In genomic region chr3:50088725-50089602, GRCh38 we compare ENCODE assay signal across 1 cellular context.
A peak's percentile ranks its signal among the peaks of the same experiment; 100 is the strongest.
TF ChIP-seq lines count a peak whose summit lies in the region.

RBM5 (plus strand) TSS chr3:50088919; CDS start chr3:50090435, 1,516 bp downstream.

TF ChIP-seq in K562, 482 proteins besides CTCF, POLR2A, EP300 and RAD21 (continued from another document and continues in another):
- TF ChIP-seq YY1 (IDR thresholded peaks at IDR 0.05; ENCODE audit: borderline replicate concordance in 1 of 3, control insufficient read depth in 1 of 3, extremely low read depth in 1 of 3, insufficient read depth in 3 of 3, insufficient read length in 1 of 3, insufficient replicate concordance in 2 of 3, low read depth in 1 of 3, low read length in 2 of 3) (peak; percentile 74 to 97 (median 94)), AFF4 (CRISPR knock-in tag; IDR thresholded peaks at IDR 0.05) (peak; percentile 62; the same call in 1 of the 2 replicates), GTF2A2 (tag; IDR thresholded peaks at IDR 0.05) (no peak), PML (IDR thresholded peaks at IDR 0.05; ENCODE audit: low read length) (peak; percentile 37; the same call in 1 of the 2 replicates), ELF1 (tag; IDR thresholded peaks at IDR 0.05) (no peak), POLR2G (IDR thresholded peaks at IDR 0.05; ENCODE audit: low read depth, low read length) (peak; percentile 90), MITF (IDR thresholded peaks at IDR 0.05) (no peak), ZNF282 (CRISPR knock-in tag; IDR thresholded peaks at IDR 0.05) (no peak), RBM14 (IDR thresholded peaks at IDR 0.05; ENCODE audit: borderline replicate concordance, insufficient read depth, low read depth, low read length) (no peak), ZNF436 (CRISPR knock-in tag; IDR thresholded peaks at IDR 0.05) (no peak), TRIM25 (IDR thresholded peaks at IDR 0.05; ENCODE audit: borderline replicate concordance) (no peak), HLTF (IDR thresholded peaks at IDR 0.05) (0 out of 2 replicates have a peak, but pooled peaks have one; percentile 47), PKNOX1 (IDR thresholded peaks at IDR 0.05) (peak; percentile 86), MAX (CRISPR knock-in tag; IDR thresholded peaks at IDR 0.05) (no peak), TFAP4 (CRISPR knock-in tag; IDR thresholded peaks at IDR 0.05; ENCODE audit: borderline replicate concordance) (0 out of 2 replicates have a peak, but pooled peaks have one; percentile 56), ZBTB40 (IDR thresholded peaks at IDR 0.05) (no peak), ZBTB40 (CRISPR knock-in tag; IDR thresholded peaks at IDR 0.05) (no peak), PCBP2 (IDR thresholded peaks at IDR 0.05; ENCODE audit: low read depth, low read length, poor library complexity, severe bottlenecking) (no peak), CREM (IDR thresholded peaks at IDR 0.05; ENCODE audit: low read depth) (peak; percentile 72), ZNF23 (CRISPR knock-in tag; IDR thresholded peaks at IDR 0.05) (no peak), PTTG1 (tag; IDR thresholded peaks at IDR 0.05; ENCODE audit: low read depth) (no peak), STAT6 (CRISPR knock-in tag; IDR thresholded peaks at IDR 0.05) (no peak), TOE1 (IDR thresholded peaks at IDR 0.05; ENCODE audit: borderline replicate concordance) (peak; percentile 22; the same call in 1 of the 2 replicates), TOE1 (CRISPR knock-in tag; IDR thresholded peaks at IDR 0.05; ENCODE audit: borderline replicate concordance, low read depth) (no peak), SNIP1 (IDR thresholded peaks at IDR 0.05; ENCODE audit: low read depth) (no peak), TAF7 (tag; IDR thresholded peaks at IDR 0.05) (peak; percentile 82), ETV6 (IDR thresholded peaks at IDR 0.05; ENCODE audit: borderline replicate concordance in 1 of 2, low read depth in 2 of 2, low read length in 1 of 2) (no peak), ETV6 (CRISPR knock-in tag; IDR thresholded peaks at IDR 0.05; ENCODE audit: borderline replicate concordance) (no peak), SIN3B (IDR thresholded peaks at IDR 0.05; ENCODE audit: low read depth) (no peak), ATF1 (CRISPR knock-in tag; IDR thresholded peaks at IDR 0.05) (no peak), ATF1 (tag; IDR thresholded peaks at IDR 0.05) (peak; percentile 24; the same call in 1 of the 2 replicates), ZNF121 (CRISPR knock-in tag; conservative IDR thresholded peaks at IDR 0.05) (no peak), MEIS2 (IDR thresholded peaks at IDR 0.05; ENCODE audit: partially characterized antibody) (peak; percentile 57), HES1 (IDR thresholded peaks at IDR 0.05; ENCODE audit: low read depth) (no peak), ZNF224 (CRISPR knock-in tag; IDR thresholded peaks at IDR 0.05) (no peak), ELF4 (CRISPR knock-in tag; IDR thresholded peaks at IDR 0.05) (no peak), RAD51 (IDR thresholded peaks at IDR 0.05; ENCODE audit: borderline replicate concordance, low read depth) (no peak), POLR2AphosphoS5 (IDR thresholded peaks at IDR 0.05; ENCODE audit: control insufficient read depth, insufficient read depth, low read depth, low read length) (peak; percentile 53), ATF7 (IDR thresholded peaks at IDR 0.05) (no peak)
